19 cellular contexts compared by ENCODE assay signal in genomic region chr3:121942116-121942786, GRCh38. TPM values are rescaled to one million over a fixed set of nuclear protein-coding genes. Genes with fewer than 3 reads are reported as not detected.
DNase-seq lines count a peak whose midpoint lies in the region; ATAC-seq, FAIRE-seq and TF ChIP-seq lines count a peak whose summit lies in the region.
"Had no signal": no experiment of that assay in that cellular context is flagged by ENCODE, and none has a peak within 500 bp of the region (broad histone marks: within the 10 kb centered on the region; RNA-seq: fewer than 3 reads in every experiment).

No MANE protein-coding gene starts in this region.

- DNase-seq in NCI-H1105 treated with DMSO at 0.1 percent for 48 hours (lab: John Stamatoyannopoulos, UW) = peak; percentile 13
- DNase-seq in NCI-H1105 (lab: John Stamatoyannopoulos, UW) = no peak
- peak; percentile 31 for DNase-seq in amniotic epithelial cell (ENCODE audit: low read depth)
- DNase-seq in left lung = no peak
- DNase-seq in thyroid gland = peak; percentile 54 to 63
- DNase-seq in esophagus muscularis mucosa (ENCODE audit: extremely low spot score) = no peak
- DNase-seq in GM12892 (ENCODE audit: insufficient read length) = no peak
- DNase-seq: 8988T; activated CD4-positive, alpha-beta T cell treated with anti-CD3 and anti-CD28 coated beads, Interleukin-2, amount 10 ng/mL, durations not matched to agents 7 days and 5 days; activated naive CD8-positive, alpha-beta T cell treated with anti-CD3 and anti-CD28 coated beads, Interleukin-2, amount 50 U/mL, for 24 hours; activated T-cell treated with anti-CD3 and anti-CD28 coated beads, Interleukin-2, amount 50 U/mL, for 24 hours; glutamatergic neuron; NCI-H187 treated with DMSO at 0.1 percent for 48 hours; psoas muscle; SHP77 treated with DMSO at 0.1 percent for 48 hours; T-helper 2 cell had no signal

- H3K27me3 ChIP-seq in left lung (no peaks in the 10 kb centered on the region), thyroid gland (no peaks in the 10 kb centered on the region), esophagus muscularis mucosa (no peaks in the 10 kb centered on the region)

- no peak for FAIRE-seq in GM12892 (lab: Jason Lieb, UNC)
- FAIRE-seq: GM12878, islet of Langerhans had no signal

- H3K4me1 ChIP-seq in left lung = no peaks in the 10 kb centered on the region
- H3K4me1 ChIP-seq in thyroid gland = peaks cover 0 to 3% of the 10 kb centered on the region in 2 donors
- H3K4me1 ChIP-seq in esophagus muscularis mucosa = no peaks in the 10 kb centered on the region
- H3K4me1 ChIP-seq: psoas muscle had no signal

- ATAC-seq in left lung (peak; percentile 77), HG03520 (IDR thresholded peaks at IDR 0.05; ENCODE audit: unreplicated experiment) (no peak)
- ATAC-seq: activated naive CD8-positive, alpha-beta T cell treated with anti-CD3 and anti-CD28 coated beads, Interleukin-2, amount 50 U/mL, for 24 hours; GM12878; psoas muscle had no signal

- H3K27ac ChIP-seq in left lung (peak overlapping the region in 1 of 2 donors; percentile 1), thyroid gland (peak overlapping the region in 1 of 3 donors; percentile 2), esophagus muscularis mucosa (replicated peaks in 1 of 4) (no peak overlapping the region)
- H3K27ac ChIP-seq: psoas muscle had no signal

- WGBS in thyroid gland, 2 donors = 37 to 54% methylated on average over 4 of the region's 4 CpGs
- WGBS in esophagus muscularis mucosa = 90% methylated on average over 4 of the region's 4 CpGs

- TF ChIP-seq POLR2A in thyroid gland (IDR thresholded peaks at IDR 0.05) = no peak
- no peak for TF ChIP-seq POLR2A in esophagus muscularis mucosa (IDR thresholded peaks at IDR 0.05; ENCODE audit: low read depth)
- no peak for TF ChIP-seq POLR2A in GM12892 (IDR thresholded peaks at IDR 0.05; ENCODE audit: low read depth, low read length)

- no peaks in the 10 kb centered on the region for H3K9me3 ChIP-seq in left lung
- no peaks in the 10 kb centered on the region for H3K9me3 ChIP-seq in thyroid gland
- H3K9me3 ChIP-seq in esophagus muscularis mucosa = no peaks in the 10 kb centered on the region
- H3K9me3 ChIP-seq: psoas muscle had no signal

- peaks cover 0 to 39% of the 10 kb centered on the region in 2 donors for H3K36me3 ChIP-seq in left lung
- no peaks in the 10 kb centered on the region for H3K36me3 ChIP-seq in thyroid gland
- peaks cover 0 to 5% (median 0%) of the 10 kb centered on the region in 4 donors for H3K36me3 ChIP-seq in esophagus muscularis mucosa

- intact Hi-C loops in left lung (cut with DNase I) = no loop called here
- intact Hi-C loops in thyroid gland (cut with DNase I) = no loop called here
- intact Hi-C loops in esophagus muscularis mucosa (cut with DNase I) = no loop called here

- no peak for TF ChIP-seq EP300 in esophagus muscularis mucosa (IDR thresholded peaks at IDR 0.05)

- TF ChIP-seq CTCF in left lung (IDR thresholded peaks at IDR 0.05) (no peak), thyroid gland (IDR thresholded peaks at IDR 0.05) (no peak), esophagus muscularis mucosa (IDR thresholded peaks at IDR 0.05) (no peak)

- H3K4me3 ChIP-seq in left lung (no peak overlapping the region), thyroid gland (replicated peaks in 1 of 3) (no peak overlapping the region), esophagus muscularis mucosa (no peak overlapping the region)
- H3K4me3 ChIP-seq: GM12878, psoas muscle had no signal

RNA-seq across cellular contexts. Expression of gene SLC15A2, which starts 48.0 kb away (rescaled TPM):
- total RNA-seq in left lung (10 to 100 TPM; 30.9 to 61.7 TPM), thyroid gland (10 to 100 TPM in 1 of 4 donors, 1 to 10 TPM in 3; 3.5 to 10.2 (median 8.7) TPM), esophagus muscularis mucosa (1 to 10 TPM in 2 of 4 donors, under 1 TPM in 2; 0.52 to 2.1 (median 1.0) TPM)
- polyA plus RNA-seq in GM12892 (2012; ENCODE audit: missing spikeins) = 3.1 TPM

Comparison
In these comparisons a context has a peak if more than half of its experiments do, and no peak if none do; other contexts are left out.
1. DNase-seq: peak in NCI-H1105 treated with DMSO at 0.1 percent for 48 hours (single experiment), amniotic epithelial cell (single experiment) and thyroid gland (2 of 2); none in NCI-H1105 (single experiment), left lung (0 of 2), esophagus muscularis mucosa (single experiment) and GM12892 (single experiment).